In genomic region chr5:57828221-57828620, GRCh38 we compare ENCODE assay signal across 1 cellular context.
TF ChIP-seq lines count a peak whose summit lies in the region.

No MANE protein-coding gene starts in this region.

TF ChIP-seq in IMR-90, 13 proteins besides CTCF, POLR2A, EP300 and RAD21 (continued from another document):
- TF ChIP-seq MAFK (IDR thresholded peaks at IDR 0.05; ENCODE audit: low read depth, low read length) (no peak), MAZ (IDR thresholded peaks at IDR 0.05; ENCODE audit: borderline replicate concordance, low read depth, low read length) (no peak), FOS (IDR thresholded peaks at IDR 0.05; ENCODE audit: low read depth, low read length) (no peak), ELK1 (IDR thresholded peaks at IDR 0.05; ENCODE audit: borderline replicate concordance, low read depth, low read length) (no peak), SMC3 (IDR thresholded peaks at IDR 0.05; ENCODE audit: low read depth, low read length) (no peak), CHD1 (IDR thresholded peaks at IDR 0.05; ENCODE audit: low read depth, low read length) (no peak), CEBPB (IDR thresholded peaks at IDR 0.05; ENCODE audit: low read depth, low read length) (no peak), RCOR1 (IDR thresholded peaks at IDR 0.05; ENCODE audit: insufficient replicate concordance, low read length) (no peak), MXI1 (IDR thresholded peaks at IDR 0.05; ENCODE audit: borderline replicate concordance, low read depth, low read length) (no peak), NFE2L2 (IDR thresholded peaks at IDR 0.05; ENCODE audit: low read depth, low read length) (no peak), RFX5 (IDR thresholded peaks at IDR 0.05; ENCODE audit: low read depth, low read length) (no peak)
- TF ChIP-seq, protein P1, sequence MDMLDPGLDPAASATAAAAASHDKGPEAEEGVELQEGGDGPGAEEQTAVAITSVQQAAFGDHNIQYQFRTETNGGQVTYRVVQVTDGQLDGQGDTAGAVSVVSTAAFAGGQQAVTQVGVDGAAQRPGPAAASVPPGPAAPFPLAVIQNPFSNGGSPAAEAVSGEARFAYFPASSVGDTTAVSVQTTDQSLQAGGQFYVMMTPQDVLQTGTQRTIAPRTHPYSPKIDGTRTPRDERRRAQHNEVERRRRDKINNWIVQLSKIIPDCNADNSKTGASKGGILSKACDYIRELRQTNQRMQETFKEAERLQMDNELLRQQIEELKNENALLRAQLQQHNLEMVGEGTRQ (IDR thresholded peaks at IDR 0.05; ENCODE audit: low read depth, low read length): no peak
